26 cellular contexts compared by ENCODE assay signal in the genomic region with DNA sequence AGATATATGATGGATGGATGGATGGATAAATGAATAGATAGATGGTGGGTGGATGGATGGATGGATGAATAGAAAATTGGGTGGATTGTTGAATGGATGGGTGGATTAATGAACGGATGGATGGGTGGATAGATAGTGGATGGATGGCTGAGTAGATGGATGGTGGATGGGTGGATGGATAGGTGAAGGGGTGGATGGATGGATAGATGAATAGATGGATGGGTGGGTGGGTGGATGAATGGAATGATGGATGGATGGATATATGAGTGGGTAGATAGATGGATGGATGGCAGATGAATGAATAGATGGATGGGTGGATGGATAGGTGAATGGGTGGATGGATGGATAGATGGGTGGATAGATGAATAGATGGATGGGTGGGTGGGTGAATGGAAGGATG.
"Had no signal": no experiment of that assay in that cellular context is flagged by ENCODE, and none has a peak within 500 bp of the region (broad histone marks: within the 10 kb centered on the region; RNA-seq: fewer than 3 reads in every experiment).

No MANE protein-coding gene starts in this region.

- H3K27ac Mint-ChIP-seq: nephron; stimulated activated effector memory CD8-positive, alpha-beta T cell treated with anti-CD3 and anti-CD28 coated beads, Interleukin-12 subunit alpha, Interleukin-12 subunit beta, amount 100 ng/mL, for 72 hours; stimulated activated naive CD8-positive, alpha-beta T cell treated with anti-CD3 and anti-CD28 coated beads, Interleukin-15, amount 100 ng/mL, for 72 hours; type B pancreatic cell had no signal

- FAIRE-seq: pancreas, small intestine had no signal

- H3K4me3 Mint-ChIP-seq: naive thymus-derived CD8-positive, alpha-beta T cell; nephron; neural crest cell; stimulated activated effector memory CD8-positive, alpha-beta T cell treated with anti-CD3 and anti-CD28 coated beads, Interleukin-12 subunit alpha, Interleukin-12 subunit beta, amount 100 ng/mL, for 72 hours; stimulated activated naive CD8-positive, alpha-beta T cell treated with anti-CD3 and anti-CD28 coated beads, Interleukin-15, amount 100 ng/mL, for 72 hours; type B pancreatic cell had no signal

- H3K4me1 ChIP-seq: pancreas, prostate gland had no signal

- H3K27me3 ChIP-seq: pancreas, sigmoid colon, spleen, tibial nerve, uterus had no signal

- H3K4me3 ChIP-seq: left ventricle myocardium inferior, lung, mucosa of descending colon, pancreas, prostate gland, sigmoid colon, spleen, tibial nerve, uterus had no signal

- ATAC-seq: mucosa of descending colon; naive thymus-derived CD8-positive, alpha-beta T cell; pancreas; right cardiac atrium; stimulated activated effector memory CD8-positive, alpha-beta T cell treated with anti-CD3 and anti-CD28 coated beads, Interleukin-12 subunit alpha, Interleukin-12 subunit beta, amount 100 ng/mL, for 72 hours; stimulated activated naive CD8-positive, alpha-beta T cell treated with anti-CD3 and anti-CD28 coated beads, Interleukin-15, amount 100 ng/mL, for 72 hours had no signal

- H3K27me3 Mint-ChIP-seq: naive thymus-derived CD8-positive, alpha-beta T cell; stimulated activated naive CD8-positive, alpha-beta T cell treated with anti-CD3 and anti-CD28 coated beads, Interleukin-15, amount 100 ng/mL, for 72 hours; type B pancreatic cell had no signal

- H3K27ac ChIP-seq: left ventricle myocardium inferior, pancreas, prostate gland, sigmoid colon, spleen, tibial nerve, uterus had no signal

- H3K36me3 Mint-ChIP-seq: type B pancreatic cell had no signal

- H3K36me3 ChIP-seq: left ventricle myocardium inferior, pancreas, prostate gland, sigmoid colon, tibial nerve, uterus had no signal

- H3K9me3 Mint-ChIP-seq: nephron, type B pancreatic cell had no signal

- DNase-seq: hypothalamus; islet precursor cell; left ventricle myocardium inferior; midbrain; mucosa of descending colon; naive thymus-derived CD8-positive, alpha-beta T cell; nucleus accumbens; pancreas; posterior cingulate gyrus; retina; right cardiac atrium; sigmoid colon; small intestine; spleen; stimulated activated CD4-positive, alpha-beta T cell treated with anti-CD3 and anti-CD28 coated beads, Interleukin-4, amount 100 ng/mL, for 24 hours; stimulated activated naive CD4-positive, alpha-beta T cell; stimulated activated naive CD8-positive, alpha-beta T cell treated with anti-CD3 and anti-CD28 coated beads, Interleukin-15, amount 100 ng/mL, for 72 hours; substantia nigra; uterus had no signal

- H3K9me3 ChIP-seq: left ventricle myocardium inferior, mucosa of descending colon, pancreas, prostate gland, sigmoid colon, spleen, tibial nerve, uterus had no signal
